In the genomic region with DNA sequence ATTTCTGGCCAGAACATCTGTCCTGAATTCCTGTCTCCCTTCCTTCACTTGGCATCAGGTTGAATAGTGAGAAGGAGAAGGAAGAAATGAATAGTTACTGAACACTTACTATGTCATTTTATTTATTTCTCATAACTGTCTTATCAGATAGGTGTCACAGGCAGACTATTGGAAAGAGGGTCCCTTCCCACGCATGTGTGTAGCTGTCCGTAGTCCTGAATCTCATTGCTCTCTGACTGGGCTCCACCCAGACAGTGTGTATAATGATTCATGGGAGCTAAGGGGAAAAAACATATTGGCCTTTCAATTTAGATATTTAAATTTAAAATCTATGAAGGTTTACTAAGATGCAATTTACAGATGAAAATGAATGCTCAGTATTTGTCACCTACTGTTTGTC, we compare ENCODE assay signal across 15 cellular contexts.
DNase-seq lines count a peak whose midpoint lies in the region; ATAC-seq and TF ChIP-seq lines count a peak whose summit lies in the region.
"Had no signal": no experiment of that assay in that cellular context is flagged by ENCODE, and none has a peak within 500 bp of the region (broad histone marks: within the 10 kb centered on the region; RNA-seq: fewer than 3 reads in every experiment).

No MANE protein-coding gene starts in this region.

- no peak overlapping the region for H3K27ac ChIP-seq in mammary epithelial cell (ENCODE audit: insufficient read depth, low read depth, low read length)
- H3K27ac ChIP-seq: spleen, upper lobe of right lung had no signal

- H3K9ac ChIP-seq in mammary epithelial cell (ENCODE audit: insufficient read depth, low read length) = no peak overlapping the region

- H3K9me3 ChIP-seq in mammary epithelial cell (replicated peaks; ENCODE audit: insufficient read depth, low read length) = no peaks in the 10 kb centered on the region
- H3K9me3 ChIP-seq: upper lobe of right lung had no signal

- no peaks in the 10 kb centered on the region for H3K27me3 Mint-ChIP-seq in activated CD8-positive, alpha-beta T cell treated with anti-CD3 and anti-CD28 coated beads for 36 hours
- H3K27me3 Mint-ChIP-seq in activated CD8-positive, alpha-beta T cell treated with anti-CD3 and anti-CD28 coated beads, Interleukin-2, amount 10 ng/mL, durations not matched to agents 7 days and 5 days (ENCODE audit: low read depth) = no peaks in the 10 kb centered on the region
- no peaks in the 10 kb centered on the region for H3K27me3 Mint-ChIP-seq in neural crest cell (ENCODE audit: low read depth)

- no peaks in the 10 kb centered on the region for H3K4me1 ChIP-seq in mammary epithelial cell (ENCODE audit: insufficient read depth, low read length)
- H3K4me1 ChIP-seq: spleen, upper lobe of right lung had no signal

- H3K4me2 ChIP-seq in mammary epithelial cell (ENCODE audit: insufficient read depth, low read depth, low read length) = no peak overlapping the region

- no peak for ATAC-seq in activated CD8-positive, alpha-beta T cell treated with anti-CD3 and anti-CD28 coated beads for 36 hours
- ATAC-seq in activated CD8-positive, alpha-beta T cell treated with anti-CD3 and anti-CD28 coated beads, Interleukin-2, amount 10 ng/mL, durations not matched to agents 7 days and 5 days = no peak
- ATAC-seq in HG03196 (IDR thresholded peaks at IDR 0.05; ENCODE audit: unreplicated experiment) = no peak
- ATAC-seq: left colon, upper lobe of right lung had no signal

- intact Hi-C loops in activated CD8-positive, alpha-beta T cell treated with anti-CD3 and anti-CD28 coated beads for 36 hours (cut with micrococcal nuclease) = no loop called here
- intact Hi-C loops in mammary epithelial cell (cut with micrococcal nuclease) = no loop called here

- no peaks in the 10 kb centered on the region for H3K36me3 ChIP-seq in mammary epithelial cell (ENCODE audit: insufficient read depth, low read length)
- H3K36me3 ChIP-seq: upper lobe of right lung had no signal

- no peaks in the 10 kb centered on the region for H3K27me3 ChIP-seq in mammary epithelial cell (ENCODE audit: insufficient read depth, low read length)
- H3K27me3 ChIP-seq: spleen, upper lobe of right lung had no signal

- in situ Hi-C loops in mammary epithelial cell (cut with MboI; ENCODE audit: low sequenced_read_pairs in 2 of 2) = no loop called here

- POLR2A ChIA-PET in activated CD8-positive, alpha-beta T cell treated with anti-CD3 and anti-CD28 coated beads for 36 hours (lab: Charles Lee) = no interaction called here
- POLR2A ChIA-PET in activated CD8-positive, alpha-beta T cell treated with anti-CD3 and anti-CD28 coated beads, Interleukin-2, amount 10 ng/mL, durations not matched to agents 7 days and 5 days (lab: Charles Lee) = no interaction called here

- H3K4me3 ChIP-seq in mammary epithelial cell (replicated peaks in 1 of 3; ENCODE audit: insufficient read depth in 1 of 3, low read depth in 2 of 3, low read length in 3 of 3) = no peak overlapping the region
- H3K4me3 ChIP-seq: spleen, upper lobe of right lung had no signal

- dilution Hi-C loops in mammary epithelial cell (cut with HindIII; ENCODE audit: low sequenced_read_pairs) = no loop called here

- no TSS peak for BruUV-seq in mammary epithelial cell (replicated peaks; lab: Mats Ljungman, UMichigan)

- TF ChIP-seq CTCF in activated CD8-positive, alpha-beta T cell treated with anti-CD3 and anti-CD28 coated beads for 36 hours (IDR thresholded peaks at IDR 0.05) = no peak
- no peak for TF ChIP-seq CTCF in mammary epithelial cell (conservative IDR thresholded peaks at IDR 0.05 in 1 of 2, IDR thresholded peaks at IDR 0.05 in 1 of 2; ENCODE audit: extremely low read depth in 1 of 2, insufficient read depth in 1 of 2, low read depth in 1 of 2, low read length in 2 of 2)
- no peak for TF ChIP-seq CTCF in neural crest cell (conservative IDR thresholded peaks at IDR 0.05)

- peak; percentile 38 for DNase-seq in activated CD8-positive, alpha-beta T cell treated with anti-CD3 and anti-CD28 coated beads for 36 hours
- DNase-seq in activated CD8-positive, alpha-beta T cell treated with anti-CD3 and anti-CD28 coated beads, Interleukin-2, amount 10 ng/mL, durations not matched to agents 7 days and 5 days = no peak
- DNase-seq in NCI-H226 = peak; percentile 33
- peak; percentile 23 for DNase-seq in mammary epithelial cell
- DNase-seq in neural crest cell (ENCODE audit: low read depth, low spot score) = peak; percentile 18
- DNase-seq in germinal center (ENCODE audit: low spot score) = no peak
- no peak for DNase-seq in H4 (ENCODE audit: low spot score)
- DNase-seq: DMS53; effector CD4-positive, alpha-beta T cell; left colon; NCI-H2171; occipital lobe; spleen; upper lobe of right lung had no signal

- H2AFZ ChIP-seq in mammary epithelial cell (ENCODE audit: low read depth, low read length) = no peak overlapping the region

- H3K27ac Mint-ChIP-seq in activated CD8-positive, alpha-beta T cell treated with anti-CD3 and anti-CD28 coated beads for 36 hours = no peak overlapping the region
- no peak overlapping the region for H3K27ac Mint-ChIP-seq in activated CD8-positive, alpha-beta T cell treated with anti-CD3 and anti-CD28 coated beads, Interleukin-2, amount 10 ng/mL, durations not matched to agents 7 days and 5 days
- H3K27ac Mint-ChIP-seq in neural crest cell (ENCODE audit: unreplicated experiment) = no peak overlapping the region

- no peaks in the 10 kb centered on the region for H3K4me1 Mint-ChIP-seq in activated CD8-positive, alpha-beta T cell treated with anti-CD3 and anti-CD28 coated beads for 36 hours (ENCODE audit: low read depth)
- H3K4me1 Mint-ChIP-seq in activated CD8-positive, alpha-beta T cell treated with anti-CD3 and anti-CD28 coated beads, Interleukin-2, amount 10 ng/mL, durations not matched to agents 7 days and 5 days (ENCODE audit: low read depth) = no peaks in the 10 kb centered on the region
- H3K4me1 Mint-ChIP-seq in neural crest cell = no peaks in the 10 kb centered on the region

- H3K4me3 Mint-ChIP-seq in activated CD8-positive, alpha-beta T cell treated with anti-CD3 and anti-CD28 coated beads for 36 hours = no peak overlapping the region
- no peak overlapping the region for H3K4me3 Mint-ChIP-seq in activated CD8-positive, alpha-beta T cell treated with anti-CD3 and anti-CD28 coated beads, Interleukin-2, amount 10 ng/mL, durations not matched to agents 7 days and 5 days
- H3K4me3 Mint-ChIP-seq in neural crest cell = no peak overlapping the region

- CTCF ChIA-PET in activated CD8-positive, alpha-beta T cell treated with anti-CD3 and anti-CD28 coated beads for 36 hours (lab: Charles Lee) = no interaction called here
- CTCF ChIA-PET in activated CD8-positive, alpha-beta T cell treated with anti-CD3 and anti-CD28 coated beads, Interleukin-2, amount 10 ng/mL, durations not matched to agents 7 days and 5 days (lab: Charles Lee) = interaction anchor here (1.1 kb wide), 1 partner anchor 24 kb away, joined by 4 read pairs; no protein-coding TSS in a partner anchor
- CTCF ChIA-PET in mammary epithelial cell (lab: Charles Lee; ENCODE audit: low non-redundant PET) = no interaction called here

- H4K20me1 ChIP-seq in mammary epithelial cell (ENCODE audit: insufficient read depth, low read length) = no peaks in the 10 kb centered on the region

- no peaks in the 10 kb centered on the region for H3K79me2 ChIP-seq in mammary epithelial cell (ENCODE audit: insufficient read depth, low read length)

- H3K36me3 Mint-ChIP-seq in activated CD8-positive, alpha-beta T cell treated with anti-CD3 and anti-CD28 coated beads for 36 hours (ENCODE audit: low read depth) = no peaks in the 10 kb centered on the region
- no peaks in the 10 kb centered on the region for H3K36me3 Mint-ChIP-seq in activated CD8-positive, alpha-beta T cell treated with anti-CD3 and anti-CD28 coated beads, Interleukin-2, amount 10 ng/mL, durations not matched to agents 7 days and 5 days (ENCODE audit: low read depth)
- peaks cover 2% of the 10 kb centered on the region for H3K36me3 Mint-ChIP-seq in neural crest cell (ENCODE audit: low read depth)

- peaks cover 1% of the 10 kb centered on the region for H3K9me3 Mint-ChIP-seq in activated CD8-positive, alpha-beta T cell treated with anti-CD3 and anti-CD28 coated beads for 36 hours
- no peaks in the 10 kb centered on the region for H3K9me3 Mint-ChIP-seq in activated CD8-positive, alpha-beta T cell treated with anti-CD3 and anti-CD28 coated beads, Interleukin-2, amount 10 ng/mL, durations not matched to agents 7 days and 5 days (ENCODE audit: insufficient read depth)
- no peaks in the 10 kb centered on the region for H3K9me3 Mint-ChIP-seq in neural crest cell

- 32% methylated on average over 2 of the region's 2 CpGs for WGBS in mammary epithelial cell (ENCODE audit: low coverage, missing lambda C conversion rate)

Comparison
In these comparisons a context has a peak if more than half of its experiments do, and no peak if none do; other contexts are left out.
1. DNase-seq: peak in activated CD8-positive, alpha-beta T cell treated with anti-CD3 and anti-CD28 coated beads for 36 hours (single experiment), NCI-H226 (single experiment), mammary epithelial cell (single experiment) and neural crest cell (single experiment); none in activated CD8-positive, alpha-beta T cell treated with anti-CD3 and anti-CD28 coated beads, Interleukin-2, amount 10 ng/mL, durations not matched to agents 7 days and 5 days (single experiment), germinal center (single experiment) and H4 (single experiment).